ENCODE assay signal across 2 cellular contexts in genomic region chr1:610538-610937, GRCh38.
A peak's percentile ranks its signal among the peaks of the same experiment; 100 is the strongest.
TF ChIP-seq lines count a peak whose summit lies in the region.

No MANE protein-coding gene starts in this region.

TF ChIP-seq in K562, 482 proteins besides CTCF, POLR2A, EP300 and RAD21:
- TF ChIP-seq ZBTB33 (CRISPR knock-in tag; IDR thresholded peaks at IDR 0.05): peak; percentile 86

TF ChIP-seq in HepG2, 621 proteins besides CTCF, POLR2A, EP300 and RAD21 (continued from another document):
- TF ChIP-seq ZBTB33 (CRISPR knock-in tag; IDR thresholded peaks at IDR 0.05): peak; percentile 99
